Comparison of ENCODE assay signal across 1 cellular context in the genomic region with DNA sequence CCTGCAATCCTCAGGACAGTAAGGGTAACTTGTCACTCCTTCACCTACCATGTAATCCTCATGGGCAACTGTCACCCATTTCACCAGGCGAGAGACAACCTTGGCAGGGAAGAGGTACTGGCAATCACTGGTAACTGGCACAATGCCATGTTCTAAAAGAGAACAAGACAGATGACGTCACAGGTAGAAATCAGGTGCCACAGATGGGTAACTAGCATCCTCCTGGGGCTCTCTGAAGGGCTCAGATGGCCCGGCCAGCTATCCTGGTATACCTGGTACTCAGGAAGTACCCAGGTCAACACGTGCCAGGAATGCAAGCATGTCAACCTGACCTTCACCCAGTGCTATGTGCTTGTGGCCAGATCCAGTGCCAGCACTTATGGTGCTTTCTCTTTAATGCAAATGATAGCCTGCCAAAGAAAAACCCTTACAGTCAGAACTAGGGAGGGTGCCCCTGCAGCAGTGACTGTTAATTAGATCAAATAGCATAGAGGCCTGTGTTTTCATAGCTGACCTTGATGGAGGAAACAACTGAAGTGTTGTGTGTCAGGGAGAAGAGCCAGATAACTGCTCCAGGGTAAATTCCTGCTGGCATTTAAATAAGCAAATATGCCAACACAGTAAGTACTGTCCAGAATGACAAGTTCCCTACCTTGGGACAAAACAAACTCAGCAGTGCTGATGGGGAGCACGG.
TF ChIP-seq lines count a peak whose summit lies in the region.

No MANE protein-coding gene starts in this region.

TF ChIP-seq in HEK293T, 16 proteins besides CTCF, POLR2A, EP300 and RAD21:
- no peak for TF ChIP-seq HDGF (IDR thresholded peaks at IDR 0.05; ENCODE audit: borderline replicate concordance)
- TF ChIP-seq SUZ12 (IDR thresholded peaks at IDR 0.05): no peak
- no peak for TF ChIP-seq CTBP1 (IDR thresholded peaks at IDR 0.05; ENCODE audit: borderline replicate concordance)
- TF ChIP-seq, protein P1, sequence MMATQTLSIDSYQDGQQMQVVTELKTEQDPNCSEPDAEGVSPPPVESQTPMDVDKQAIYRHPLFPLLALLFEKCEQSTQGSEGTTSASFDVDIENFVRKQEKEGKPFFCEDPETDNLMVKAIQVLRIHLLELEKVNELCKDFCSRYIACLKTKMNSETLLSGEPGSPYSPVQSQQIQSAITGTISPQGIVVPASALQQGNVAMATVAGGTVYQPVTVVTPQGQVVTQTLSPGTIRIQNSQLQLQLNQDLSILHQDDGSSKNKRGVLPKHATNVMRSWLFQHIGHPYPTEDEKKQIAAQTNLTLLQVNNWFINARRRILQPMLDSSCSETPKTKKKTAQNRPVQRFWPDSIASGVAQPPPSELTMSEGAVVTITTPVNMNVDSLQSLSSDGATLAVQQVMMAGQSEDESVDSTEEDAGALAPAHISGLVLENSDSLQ (IDR thresholded peaks at IDR 0.05): no peak
- no peak for TF ChIP-seq SP1 (IDR thresholded peaks at IDR 0.05)
- no peak for TF ChIP-seq BHLHE40 (IDR thresholded peaks at IDR 0.05; ENCODE audit: borderline replicate concordance)
- TF ChIP-seq ELF4 (IDR thresholded peaks at IDR 0.05): no peak
TF ChIP-seq in HEK293T: peak in this region for 0.
